ENCODE assay signal across 17 cellular contexts in genomic region chr18:62045316-62045715, GRCh38.
"Had no signal": no experiment of that assay in that cellular context is flagged by ENCODE, and none has a peak within 500 bp of the region (broad histone marks: within the 10 kb centered on the region; RNA-seq: fewer than 3 reads in every experiment).

No MANE protein-coding gene starts in this region.

- ATAC-seq: activated CD8-positive, alpha-beta T cell treated with anti-CD3 and anti-CD28 coated beads, Interleukin-2, amount 10 ng/mL, durations not matched to agents 7 days and 5 days; activated naive CD4-positive, alpha-beta T cell treated with anti-CD3 and anti-CD28 coated beads, Interleukin-2, amount 50 U/mL, for 72 hours; gastrocnemius medialis; left cardiac atrium; right lobe of liver had no signal

- DNase-seq: activated CD4-positive, alpha-beta T cell treated with anti-CD3 and anti-CD28 coated beads for 1 hour; activated CD4-positive, alpha-beta T cell treated with anti-CD3 and anti-CD28 coated beads, Interleukin-2, amount 50 U/mL, for 1 hour; activated CD8-positive, alpha-beta T cell treated with anti-CD3 and anti-CD28 coated beads, Interleukin-2, amount 10 ng/mL, durations not matched to agents 7 days and 5 days; activated gamma-delta T cell treated with Interleukin-2 at 50 U/mL for 16 hours; activated T-cell treated with anti-CD3 and anti-CD28 coated beads, Interleukin-2, amount 50 U/mL, for 1 hour; aorta; central memory CD4-positive, alpha-beta T cell; colonic mucosa; gastrocnemius medialis; head of caudate nucleus; left cardiac atrium; nephron progenitor cell; right lobe of liver; stimulated activated CD4-positive, alpha-beta T cell treated with anti-CD3 and anti-CD28 coated beads, Interleukin-1b, Interleukin-23, amount 100 ng/mL, for 48 hours; substantia nigra; tibial artery had no signal
